Comparison of ENCODE assay signal across 1 cellular context in genomic region chr4:120007171-120007894, GRCh38.
TF ChIP-seq lines count a peak whose summit lies in the region.

No MANE protein-coding gene starts in this region.

TF ChIP-seq in HEK293, 187 proteins besides CTCF, POLR2A, EP300 and RAD21 (continued from another document and continues in another):
- TF ChIP-seq TSHZ1 (tag by site-specific recombination; IDR thresholded peaks at IDR 0.05; ENCODE audit: borderline replicate concordance) = no peak
- TF ChIP-seq EGR2 (tag by site-specific recombination; IDR thresholded peaks at IDR 0.05; ENCODE audit: low read depth) = no peak
- TF ChIP-seq ZNF792 (tag by site-specific recombination; IDR thresholded peaks at IDR 0.05) = no peak
- TF ChIP-seq ZSCAN5A (tag by site-specific recombination; IDR thresholded peaks at IDR 0.05) = no peak
- no peak for TF ChIP-seq ZNF513 (tag by site-specific recombination; IDR thresholded peaks at IDR 0.05)
- no peak for TF ChIP-seq ZNF560 (tag by site-specific recombination; IDR thresholded peaks at IDR 0.05; ENCODE audit: borderline replicate concordance)
- TF ChIP-seq ZNF274 (IDR thresholded peaks at IDR 0.05; ENCODE audit: low read length) = no peak
- no peak for TF ChIP-seq ZNF274 (tag by site-specific recombination; IDR thresholded peaks at IDR 0.05; ENCODE audit: borderline replicate concordance)
- TF ChIP-seq ZNF664 (tag by site-specific recombination; IDR thresholded peaks at IDR 0.05) = no peak
- 0 out of 2 replicates have a peak, but pooled peaks have one; percentile 34 for TF ChIP-seq GLIS1 (tag by site-specific recombination; IDR thresholded peaks at IDR 0.05)
- TF ChIP-seq, protein P1, sequence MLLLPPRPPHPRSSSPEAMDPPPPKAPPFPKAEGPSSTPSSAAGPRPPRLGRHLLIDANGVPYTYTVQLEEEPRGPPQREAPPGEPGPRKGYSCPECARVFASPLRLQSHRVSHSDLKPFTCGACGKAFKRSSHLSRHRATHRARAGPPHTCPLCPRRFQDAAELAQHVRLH (tag by site-specific recombination; IDR thresholded peaks at IDR 0.05) = no peak
- no peak for TF ChIP-seq ZNF571 (tag by site-specific recombination; IDR thresholded peaks at IDR 0.05)
- TF ChIP-seq ZNF350 (tag by site-specific recombination; IDR thresholded peaks at IDR 0.05) = no peak
- TF ChIP-seq ZNF555 (tag by site-specific recombination; conservative IDR thresholded peaks at IDR 0.05) = no peak
- no peak for TF ChIP-seq KLF8 (tag by site-specific recombination; IDR thresholded peaks at IDR 0.05)
- no peak for TF ChIP-seq ZNF391 (tag by site-specific recombination; IDR thresholded peaks at IDR 0.05; ENCODE audit: borderline replicate concordance, low read depth)
- peak; percentile 74 for TF ChIP-seq ZNF366 (tag by site-specific recombination; conservative IDR thresholded peaks at IDR 0.05)
- no peak for TF ChIP-seq GLIS2 (tag by site-specific recombination; IDR thresholded peaks at IDR 0.05)
- TF ChIP-seq ZNF292 (tag by site-specific recombination; IDR thresholded peaks at IDR 0.05; ENCODE audit: borderline replicate concordance, low read depth) = no peak
- TF ChIP-seq, protein P2, sequence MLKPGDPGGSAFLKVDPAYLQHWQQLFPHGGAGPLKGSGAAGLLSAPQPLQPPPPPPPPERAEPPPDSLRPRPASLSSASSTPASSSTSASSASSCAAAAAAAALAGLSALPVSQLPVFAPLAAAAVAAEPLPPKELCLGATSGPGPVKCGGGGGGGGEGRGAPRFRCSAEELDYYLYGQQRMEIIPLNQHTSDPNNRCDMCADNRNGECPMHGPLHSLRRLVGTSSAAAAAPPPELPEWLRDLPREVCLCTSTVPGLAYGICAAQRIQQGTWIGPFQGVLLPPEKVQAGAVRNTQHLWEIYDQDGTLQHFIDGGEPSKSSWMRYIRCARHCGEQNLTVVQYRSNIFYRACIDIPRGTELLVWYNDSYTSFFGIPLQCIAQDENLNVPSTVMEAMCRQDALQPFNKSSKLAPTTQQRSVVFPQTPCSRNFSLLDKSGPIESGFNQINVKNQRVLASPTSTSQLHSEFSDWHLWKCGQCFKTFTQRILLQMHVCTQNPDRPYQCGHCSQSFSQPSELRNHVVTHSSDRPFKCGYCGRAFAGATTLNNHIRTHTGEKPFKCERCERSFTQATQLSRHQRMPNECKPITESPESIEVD (tag by site-specific recombination; IDR thresholded peaks at IDR 0.05) = peak; percentile 15; the same call in 1 of the 2 replicates
- TF ChIP-seq ZBTB20 (tag by site-specific recombination; IDR thresholded peaks at IDR 0.05) = no peak
- TF ChIP-seq ZFP41 (tag by site-specific recombination; IDR thresholded peaks at IDR 0.05; ENCODE audit: borderline replicate concordance) = no peak
- TF ChIP-seq, protein P3, sequence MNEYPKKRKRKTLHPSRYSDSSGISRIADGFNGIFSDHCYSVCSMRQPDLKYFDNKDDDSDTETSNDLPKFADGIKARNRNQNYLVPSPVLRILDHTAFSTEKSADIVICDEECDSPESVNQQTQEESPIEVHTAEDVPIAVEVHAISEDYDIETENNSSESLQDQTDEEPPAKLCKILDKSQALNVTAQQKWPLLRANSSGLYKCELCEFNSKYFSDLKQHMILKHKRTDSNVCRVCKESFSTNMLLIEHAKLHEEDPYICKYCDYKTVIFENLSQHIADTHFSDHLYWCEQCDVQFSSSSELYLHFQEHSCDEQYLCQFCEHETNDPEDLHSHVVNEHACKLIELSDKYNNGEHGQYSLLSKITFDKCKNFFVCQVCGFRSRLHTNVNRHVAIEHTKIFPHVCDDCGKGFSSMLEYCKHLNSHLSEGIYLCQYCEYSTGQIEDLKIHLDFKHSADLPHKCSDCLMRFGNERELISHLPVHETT (tag by site-specific recombination; IDR thresholded peaks at IDR 0.05) = 0 out of 2 replicates have a peak, but pooled peaks have one; percentile 14
- TF ChIP-seq KLF16 (tag by site-specific recombination; IDR thresholded peaks at IDR 0.05) = no peak
- TF ChIP-seq OSR2 (tag by site-specific recombination; IDR thresholded peaks at IDR 0.05) = peak; percentile 72; the same call in 1 of the 2 replicates
- TF ChIP-seq ZNF473 (tag by site-specific recombination; IDR thresholded peaks at IDR 0.05) = no peak
- TF ChIP-seq ZNF354C (tag by site-specific recombination; IDR thresholded peaks at IDR 0.05; ENCODE audit: borderline replicate concordance, low read depth) = no peak
- no peak for TF ChIP-seq ZNF660 (tag by site-specific recombination; IDR thresholded peaks at IDR 0.05)
- TF ChIP-seq SP2 (tag by site-specific recombination; IDR thresholded peaks at IDR 0.05) = 0 out of 2 replicates have a peak, but pooled peaks have one; percentile 24
- TF ChIP-seq ZNF335 (tag by site-specific recombination; conservative IDR thresholded peaks at IDR 0.05) = no peak
- no peak for TF ChIP-seq ZNF140 (tag by site-specific recombination; IDR thresholded peaks at IDR 0.05)
- TF ChIP-seq ZNF24 (tag by site-specific recombination; IDR thresholded peaks at IDR 0.05) = no peak
- no peak for TF ChIP-seq ZNF776 (tag by site-specific recombination; IDR thresholded peaks at IDR 0.05; ENCODE audit: borderline replicate concordance)
- TF ChIP-seq, protein P4, sequence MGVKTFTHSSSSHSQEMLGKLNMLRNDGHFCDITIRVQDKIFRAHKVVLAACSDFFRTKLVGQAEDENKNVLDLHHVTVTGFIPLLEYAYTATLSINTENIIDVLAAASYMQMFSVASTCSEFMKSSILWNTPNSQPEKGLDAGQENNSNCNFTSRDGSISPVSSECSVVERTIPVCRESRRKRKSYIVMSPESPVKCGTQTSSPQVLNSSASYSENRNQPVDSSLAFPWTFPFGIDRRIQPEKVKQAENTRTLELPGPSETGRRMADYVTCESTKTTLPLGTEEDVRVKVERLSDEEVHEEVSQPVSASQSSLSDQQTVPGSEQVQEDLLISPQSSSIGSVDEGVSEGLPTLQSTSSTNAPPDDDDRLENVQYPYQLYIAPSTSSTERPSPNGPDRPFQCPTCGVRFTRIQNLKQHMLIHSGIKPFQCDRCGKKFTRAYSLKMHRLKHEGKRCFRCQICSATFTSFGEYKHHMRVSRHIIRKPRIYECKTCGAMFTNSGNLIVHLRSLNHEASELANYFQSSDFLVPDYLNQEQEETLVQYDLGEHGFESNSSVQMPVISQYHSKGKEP (tag by site-specific recombination; IDR thresholded peaks at IDR 0.05) = no peak
- TF ChIP-seq ZNF521 (tag by site-specific recombination; IDR thresholded peaks at IDR 0.05) = no peak
- TF ChIP-seq MEIS1 (CRISPR knock-in tag; IDR thresholded peaks at IDR 0.05; ENCODE audit: borderline replicate concordance) = no peak
- TF ChIP-seq ZNF837 (tag by site-specific recombination; IDR thresholded peaks at IDR 0.05) = no peak
- TF ChIP-seq ZNF416 (tag by site-specific recombination; IDR thresholded peaks at IDR 0.05) = no peak
- no peak for TF ChIP-seq ZNF398 (tag by site-specific recombination; IDR thresholded peaks at IDR 0.05)
- no peak for TF ChIP-seq KLF17 (tag by site-specific recombination; IDR thresholded peaks at IDR 0.05)
- no peak for TF ChIP-seq GLI2 (tag by site-specific recombination; IDR thresholded peaks at IDR 0.05; ENCODE audit: borderline replicate concordance, low read depth)
- TF ChIP-seq ZNF610 (tag by site-specific recombination; IDR thresholded peaks at IDR 0.05; ENCODE audit: borderline replicate concordance) = no peak
- TF ChIP-seq, protein P5, sequence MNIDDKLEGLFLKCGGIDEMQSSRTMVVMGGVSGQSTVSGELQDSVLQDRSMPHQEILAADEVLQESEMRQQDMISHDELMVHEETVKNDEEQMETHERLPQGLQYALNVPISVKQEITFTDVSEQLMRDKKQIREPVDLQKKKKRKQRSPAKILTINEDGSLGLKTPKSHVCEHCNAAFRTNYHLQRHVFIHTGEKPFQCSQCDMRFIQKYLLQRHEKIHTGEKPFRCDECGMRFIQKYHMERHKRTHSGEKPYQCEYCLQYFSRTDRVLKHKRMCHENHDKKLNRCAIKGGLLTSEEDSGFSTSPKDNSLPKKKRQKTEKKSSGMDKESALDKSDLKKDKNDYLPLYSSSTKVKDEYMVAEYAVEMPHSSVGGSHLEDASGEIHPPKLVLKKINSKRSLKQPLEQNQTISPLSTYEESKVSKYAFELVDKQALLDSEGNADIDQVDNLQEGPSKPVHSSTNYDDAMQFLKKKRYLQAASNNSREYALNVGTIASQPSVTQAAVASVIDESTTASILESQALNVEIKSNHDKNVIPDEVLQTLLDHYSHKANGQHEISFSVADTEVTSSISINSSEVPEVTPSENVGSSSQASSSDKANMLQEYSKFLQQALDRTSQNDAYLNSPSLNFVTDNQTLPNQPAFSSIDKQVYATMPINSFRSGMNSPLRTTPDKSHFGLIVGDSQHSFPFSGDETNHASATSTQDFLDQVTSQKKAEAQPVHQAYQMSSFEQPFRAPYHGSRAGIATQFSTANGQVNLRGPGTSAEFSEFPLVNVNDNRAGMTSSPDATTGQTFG (tag by site-specific recombination; IDR thresholded peaks at IDR 0.05; ENCODE audit: borderline replicate concordance) = no peak
- TF ChIP-seq ZNF175 (tag by site-specific recombination; IDR thresholded peaks at IDR 0.05) = no peak
- no peak for TF ChIP-seq ZNF155 (tag by site-specific recombination; IDR thresholded peaks at IDR 0.05)
- no peak for TF ChIP-seq PRDM1 (tag by site-specific recombination; IDR thresholded peaks at IDR 0.05)
- TF ChIP-seq ZNF548 (tag by site-specific recombination; IDR thresholded peaks at IDR 0.05) = no peak
- no peak for TF ChIP-seq GLI4 (tag by site-specific recombination; IDR thresholded peaks at IDR 0.05)
- TF ChIP-seq RBAK (tag by site-specific recombination; IDR thresholded peaks at IDR 0.05) = no peak
- no peak for TF ChIP-seq KLF1 (tag by site-specific recombination; IDR thresholded peaks at IDR 0.05)
- TF ChIP-seq YY1 (tag by site-specific recombination; IDR thresholded peaks at IDR 0.05) = no peak
- no peak for TF ChIP-seq ZNF626 (tag by site-specific recombination; IDR thresholded peaks at IDR 0.05)
